13 cellular contexts compared by ENCODE assay signal in genomic region chr2:177275041-177275440, GRCh38. TPM values are rescaled to one million over a fixed set of nuclear protein-coding genes. Genes with fewer than 3 reads are reported as not detected.
DNase-seq lines count a peak whose midpoint lies in the region; ATAC-seq and TF ChIP-seq lines count a peak whose summit lies in the region.
"Had no signal": no experiment of that assay in that cellular context is flagged by ENCODE, and none has a peak within 500 bp of the region (broad histone marks: within the 10 kb centered on the region; RNA-seq: fewer than 3 reads in every experiment).

No MANE protein-coding gene starts in this region.

- peak; percentile 83 to 89 for ATAC-seq in right cardiac atrium
- no peak for ATAC-seq in HG03025 (IDR thresholded peaks at IDR 0.05; ENCODE audit: low FRiP score, unreplicated experiment)
- ATAC-seq: natural killer cell treated with Interleukin-12 subunit alpha and Interleukin-12 subunit beta and Interleukin-15 and Interleukin-18, amount 100 ng/mL, for 72 hours; T-helper 17 cell had no signal

- 39% methylated on average over 2 of the region's 2 CpGs for WGBS in right cardiac atrium
- WGBS in thyroid gland, 2 donors = 16 to 19% methylated on average over 2 of the region's 2 CpGs

- DNase-seq in LHCN-M2 (ENCODE audit: low read depth) = peak; percentile 83
- DNase-seq in choroid plexus epithelial cell (ENCODE audit: low read depth) = peak; percentile 93
- no peak for DNase-seq in right cardiac atrium
- DNase-seq in thyroid gland = no peak
- DNase-seq in HuH-7.5 (ENCODE audit: low spot score) = no peak
- no peak for DNase-seq in stimulated activated CD4-positive, alpha-beta T cell treated with anti-CD3 and anti-CD28 coated beads, Interleukin-12 subunit alpha, Interleukin-12 subunit beta, amount 100 ng/mL, for 4 hours
- DNase-seq: activated naive CD4-positive, alpha-beta T cell; DMS79 treated with DMSO at 0.1 percent for 48 hours; KBM-7; NCI-H2081 treated with DMSO at 0.1 percent for 48 hours; T-helper 17 cell had no signal

- intact Hi-C loops in right cardiac atrium (cut with DNase I) = no loop called here
- intact Hi-C loops in thyroid gland (cut with DNase I) = no loop called here

- no peak overlapping the region for H3K4me3 ChIP-seq in choroid plexus epithelial cell (ENCODE audit: low read depth, low read length)
- H3K4me3 ChIP-seq in right cardiac atrium (ENCODE audit: low read length) = no peak overlapping the region
- no peak overlapping the region for H3K4me3 ChIP-seq in thyroid gland (replicated peaks in 1 of 3)

- no peak for TF ChIP-seq POLR2A in thyroid gland (IDR thresholded peaks at IDR 0.05)

- H3K4me1 ChIP-seq in right cardiac atrium (ENCODE audit: control insufficient read depth, insufficient read depth, low read length) = peaks cover 2% of the 10 kb centered on the region
- peaks cover 33 to 36% of the 10 kb centered on the region in 2 donors for H3K4me1 ChIP-seq in thyroid gland

- no peaks in the 10 kb centered on the region for H3K9me3 ChIP-seq in right cardiac atrium (ENCODE audit: control insufficient read depth, low read length)
- H3K9me3 ChIP-seq in thyroid gland = no peaks in the 10 kb centered on the region

- H3K27ac ChIP-seq in right cardiac atrium (ENCODE audit: low read length) = no peak overlapping the region
- H3K27ac ChIP-seq in thyroid gland = peak overlapping the region; percentile 68 to 85 (median 71)

- TF ChIP-seq CTCF in choroid plexus epithelial cell (conservative IDR thresholded peaks at IDR 0.05; ENCODE audit: low read depth, low read length) (no peak), thyroid gland (IDR thresholded peaks at IDR 0.05) (no peak)

- H3K36me3 ChIP-seq in thyroid gland = no peaks in the 10 kb centered on the region

- H3K27me3 ChIP-seq in right cardiac atrium (ENCODE audit: control insufficient read depth, insufficient read depth) (no peaks in the 10 kb centered on the region), thyroid gland (no peaks in the 10 kb centered on the region)

RNA-seq across cellular contexts. Expression of gene NFE2L2, which starts 10.5 kb away (rescaled TPM):
- total RNA-seq in LHCN-M2 (2014; rRNA removed) (59.3 and 74.6 TPM in 2 replicates), right cardiac atrium (10 to 100 TPM; 70.0 to 95.7 (median 77.7) TPM), thyroid gland (100 to 1,000 TPM; 139 to 157 (median 144) TPM)
- polyA plus RNA-seq in LHCN-M2 (2012) = 28.6 TPM
- polyA plus RNA-seq in right cardiac atrium = 55.8 TPM

Comparison
In these comparisons a context has a peak if more than half of its experiments do, and no peak if none do; other contexts are left out.
1. DNase-seq: peak in LHCN-M2 (single experiment) and choroid plexus epithelial cell (single experiment); none in right cardiac atrium (0 of 3), thyroid gland (0 of 2), HuH-7.5 (single experiment) and stimulated activated CD4-positive, alpha-beta T cell treated with anti-CD3 and anti-CD28 coated beads, Interleukin-12 subunit alpha, Interleukin-12 subunit beta, amount 100 ng/mL, for 4 hours (single experiment).